In genomic region chr9:33120620-33121019, GRCh38 we compare ENCODE assay signal across 1 cellular context.
TF ChIP-seq lines count a peak whose summit lies in the region.

No MANE protein-coding gene starts in this region.

TF ChIP-seq in IMR-90, 13 proteins besides CTCF, POLR2A, EP300 and RAD21:
- TF ChIP-seq MAFK (IDR thresholded peaks at IDR 0.05; ENCODE audit: low read depth, low read length) (peak; percentile 98), USF2 (IDR thresholded peaks at IDR 0.05; ENCODE audit: low read depth, low read length) (no peak)
